Comparison of ENCODE assay signal across 8 cellular contexts in genomic region chr16:81315271-81316175, GRCh38. TPM values are rescaled to one million over a fixed set of nuclear protein-coding genes. Genes with fewer than 3 reads are reported as not detected.
DNase-seq lines count a peak whose midpoint lies in the region; ATAC-seq, FAIRE-seq and TF ChIP-seq lines count a peak whose summit lies in the region.

No MANE protein-coding gene starts in this region.

- CTCF ChIA-PET in CD8-positive, alpha-beta memory T cell (lab: Charles Lee): no interaction called here

- H3K27me3 ChIP-seq in CD8-positive, alpha-beta memory T cell (ENCODE audit: insufficient read depth, low read length, poor library complexity, severe bottlenecking): no peaks in the 10 kb centered on the region
- H3K27me3 ChIP-seq in small intestine (ENCODE audit: control insufficient read depth in 2 of 2, insufficient read depth in 2 of 2, low read length in 2 of 2): no peaks in the 10 kb centered on the region

- peak overlapping the region; percentile 86 to 99 (median 94) for H3K4me3 Mint-ChIP-seq in CD8-positive, alpha-beta memory T cell

- H3K4me1 ChIP-seq in CD8-positive, alpha-beta memory T cell (ENCODE audit: insufficient read depth, low read length): peaks cover 29% of the 10 kb centered on the region
- H3K4me1 ChIP-seq in small intestine (ENCODE audit: control insufficient read depth in 2 of 2, insufficient read depth in 1 of 2, low read depth in 1 of 2, low read length in 1 of 2): peaks cover 4 to 10% of the 10 kb centered on the region in 2 donors

- POLR2A ChIA-PET in CD8-positive, alpha-beta memory T cell (lab: Charles Lee): interaction anchor here (1.0 to 1.4 kb wide), 2 partner anchors 154 to 239 kb away, joined by 3 to 4 read pairs; partner anchors contain the start of gene C16orf46

- peak overlapping the region; percentile 73 to 94 (median 86) for H3K27ac Mint-ChIP-seq in CD8-positive, alpha-beta memory T cell

- no peaks in the 10 kb centered on the region for H3K9me3 ChIP-seq in CD8-positive, alpha-beta memory T cell (ENCODE audit: low read length)
- H3K9me3 ChIP-seq in small intestine (ENCODE audit: control insufficient read depth, low read depth): no peaks in the 10 kb centered on the region

- peak overlapping the region; percentile 76 for H3K27ac ChIP-seq in CD8-positive, alpha-beta memory T cell (ENCODE audit: low read depth, low read length)
- H3K27ac ChIP-seq in small intestine (ENCODE audit: low read depth in 1 of 2, low read length in 1 of 2): peak overlapping the region; percentile 92 to 96

- H3K9me3 Mint-ChIP-seq in CD8-positive, alpha-beta memory T cell: no peaks in the 10 kb centered on the region

- peak; percentile 15 to 56 (median 34) for DNase-seq in CD8-positive, alpha-beta memory T cell
- DNase-seq in HT-29 (ENCODE audit: low spot score): peak; percentile 62
- peak; percentile 51 to 69 for DNase-seq in cardiac fibroblast (ENCODE audit: low read depth in 2 of 2)
- peak; percentile 77 for DNase-seq in islet precursor cell
- peak; percentile 65 for DNase-seq in small intestine
- no peak for DNase-seq in GF-D8 (lab: John Stamatoyannopoulos, UW)

- H3K36me3 ChIP-seq in CD8-positive, alpha-beta memory T cell (ENCODE audit: insufficient read depth, low read length): no peaks in the 10 kb centered on the region
- no peaks in the 10 kb centered on the region for H3K36me3 ChIP-seq in small intestine (ENCODE audit: control insufficient read depth in 2 of 2, insufficient read depth in 2 of 2, low read length in 2 of 2)

- 1% methylated on average over 67 to 88 of the region's 88 CpGs for WGBS in small intestine, 3 donors

- TF ChIP-seq CTCF in WI38 (IDR thresholded peaks at IDR 0.05; ENCODE audit: low read depth, low read length): no peak
- no peak for TF ChIP-seq CTCF in cardiac fibroblast (IDR thresholded peaks at IDR 0.05; ENCODE audit: low read depth, low read length)

- ATAC-seq in GM19467 (IDR thresholded peaks at IDR 0.05; ENCODE audit: unreplicated experiment): peak; percentile 26

- H3K36me3 Mint-ChIP-seq in CD8-positive, alpha-beta memory T cell: peaks cover 0 to 16% (median 2%) of the 10 kb centered on the region in 3 donors

- no peak for FAIRE-seq in small intestine (lab: Jason Lieb, UNC)

- H3K27me3 Mint-ChIP-seq in CD8-positive, alpha-beta memory T cell: peaks cover 0 to 2% of the 10 kb centered on the region in 2 donors

- H3K4me3 ChIP-seq in CD8-positive, alpha-beta memory T cell (ENCODE audit: low read length): peak overlapping the region; percentile 94
- H3K4me3 ChIP-seq in WI38 (ENCODE audit: low read depth, low read length) (peak overlapping the region; percentile 93), cardiac fibroblast (replicated peaks in 1 of 2; ENCODE audit: low read depth in 2 of 2, low read length in 2 of 2) (peak overlapping the region; percentile 84 to 90), small intestine (ENCODE audit: low read depth in 1 of 2, low read length in 2 of 2) (peak overlapping the region; percentile 92 to 96)

- peaks cover 53 to 79% (median 63%) of the 10 kb centered on the region in 3 donors for H3K4me1 Mint-ChIP-seq in CD8-positive, alpha-beta memory T cell

RNA-seq across cellular contexts. Expression of gene GAN, which starts 0.8 kb away (rescaled TPM):
- total RNA-seq in CD8-positive, alpha-beta memory T cell: 10 to 100 TPM; 11.0 to 12.0 TPM
- 2.4 TPM for polyA plus RNA-seq in CD8-positive, alpha-beta memory T cell
- 7.4 and 20.1 TPM in 2 replicates for total RNA-seq in HT-29 (2014; rRNA removed; shearing (Covaris generic))
- 1 to 10 TPM in 1 of 3 donors, under 1 TPM in 2; 0.27 to 1.8 (median 0.89) TPM for polyA plus RNA-seq in small intestine
